28 cellular contexts compared by ENCODE assay signal in the genomic region with DNA sequence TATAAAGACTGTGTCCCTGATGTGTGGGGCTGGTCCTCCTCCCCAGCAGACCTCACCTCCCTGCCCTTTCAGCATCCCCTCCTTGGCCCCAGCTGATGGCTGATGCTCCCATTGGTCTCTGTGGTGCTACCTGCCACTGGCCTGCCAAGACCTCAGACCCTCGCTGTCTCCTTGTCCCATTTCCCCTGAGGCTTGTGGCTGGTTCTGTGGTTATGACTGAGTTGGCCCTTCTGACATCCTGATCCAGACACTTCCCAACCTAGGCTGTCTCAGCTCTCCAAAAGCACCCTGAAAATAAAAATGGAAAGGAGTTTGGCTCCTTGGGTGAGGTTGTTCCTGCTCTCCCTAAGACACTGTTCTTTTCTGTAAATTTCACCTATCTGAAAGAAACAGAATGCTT.
DNase-seq lines count a peak whose midpoint lies in the region; ATAC-seq and TF ChIP-seq lines count a peak whose summit lies in the region.
"Had no signal": no experiment of that assay in that cellular context is flagged by ENCODE, and none has a peak within 500 bp of the region (broad histone marks: within the 10 kb centered on the region; RNA-seq: fewer than 3 reads in every experiment).

No MANE protein-coding gene starts in this region.

- intact Hi-C loops in dorsolateral prefrontal cortex (cut with DNase I): no loop called here

- peaks cover 0 to 10% (median 0%) of the 10 kb centered on the region in 3 donors for H3K4me1 ChIP-seq in skeletal muscle tissue (ENCODE audit: control insufficient read depth in 3 of 3, insufficient read depth in 3 of 3, low read length in 3 of 3)
- H3K4me1 ChIP-seq: foreskin keratinocyte, psoas muscle had no signal

- TF ChIP-seq CTCF in AG04450 (IDR thresholded peaks at IDR 0.05; ENCODE audit: low read depth, low read length): no peak
- TF ChIP-seq CTCF in HL-60 (IDR thresholded peaks at IDR 0.05; ENCODE audit: insufficient read depth, low read length): no peak
- no peak for TF ChIP-seq CTCF in dorsolateral prefrontal cortex (IDR thresholded peaks at IDR 0.05 in 54 of 56, conservative IDR thresholded peaks at IDR 0.05 in 2 of 56; ENCODE audit: low read depth in 1 of 56, partially characterized antibody in 56 of 56)

- H3K27me3 ChIP-seq in AG04450 (ENCODE audit: control insufficient read depth, insufficient read depth, low read length): no peaks in the 10 kb centered on the region
- H3K27me3 ChIP-seq in HL-60 (ENCODE audit: insufficient read depth, poor library complexity, severe bottlenecking): no peaks in the 10 kb centered on the region
- no peaks in the 10 kb centered on the region for H3K27me3 ChIP-seq in dorsolateral prefrontal cortex
- H3K27me3 ChIP-seq in skeletal muscle tissue (ENCODE audit: control insufficient read depth in 3 of 3, insufficient read depth in 3 of 3, low read length in 3 of 3): peaks cover 0 to 4% (median 0%) of the 10 kb centered on the region in 3 donors
- H3K27me3 ChIP-seq: foreskin keratinocyte, thyroid gland had no signal

- H3K9ac ChIP-seq in skeletal muscle tissue (ENCODE audit: low read depth in 1 of 3, low read length in 3 of 3): no peak overlapping the region

- H3K27ac ChIP-seq in AG04450 (ENCODE audit: low read depth, low read length) (peak overlapping the region; percentile 79), HL-60 (replicated peaks) (peak overlapping the region; percentile 3; the same call in 1 of the 2 replicates), dorsolateral prefrontal cortex (peak overlapping the region in 54 of 59 donors; percentile 2 to 93 (median 81)), skeletal muscle tissue (ENCODE audit: low read depth, low read length) (peak overlapping the region; percentile 28)
- H3K27ac ChIP-seq: foreskin keratinocyte, psoas muscle had no signal

- CTCF ChIA-PET in AG04450 (lab: Charles Lee): interaction anchor here (0.8 kb wide), 1 partner anchor 56 kb away, joined by 3 read pairs; no protein-coding TSS in a partner anchor

- no peak for DNase-seq in AG04450 (ENCODE audit: low read depth, low spot score)
- DNase-seq in HL-60 (ENCODE audit: low read depth in 1 of 2, low spot score in 1 of 2): no peak
- DNase-seq in dorsolateral prefrontal cortex: no peak
- DNase-seq in SKM-1 treated with dmso at 0.1 percent for 144 hours (lab: John Stamatoyannopoulos, UW; ENCODE audit: unreplicated experiment): no peak
- DNase-seq in NCI-H1417 (lab: John Stamatoyannopoulos, UW): no peak
- DNase-seq: activated CD4-positive, CD25-positive, alpha-beta regulatory T cell treated with anti-CD3 and anti-CD28 coated beads, Interleukin-2, amount 50 U/mL, for 72 hours; activated CD8-positive, alpha-beta T cell treated with anti-CD3 and anti-CD28 coated beads, Interleukin-2, amount 10 ng/mL, durations not matched to agents 7 days and 5 days; activated naive CD4-positive, alpha-beta T cell treated with Interleukin-2 at 50 U/mL for 16 hours; activated T-cell treated with anti-CD3 and anti-CD28 coated beads, Interleukin-2, amount 50 U/mL, for 24 hours; cerebellar nuclear complex; effector CD4-positive, alpha-beta T cell; foreskin keratinocyte; KBM-7; left ventricle myocardium superior; NCI-H1048; NCI-H2029; PC-3; psoas muscle; SHP77 treated with DMSO at 0.1 percent for 48 hours; small intestine; stimulated activated CD4-positive, alpha-beta T cell treated with anti-CD3 and anti-CD28 coated beads, Interleukin-2, amount 100 ng/mL, for 24 hours; stimulated activated naive B cell treated with anti-CD40 and anti-IgM and Interleukin-4, amounts not matched to agents 10 μg/mL and 1 μg/mL and 100 μg/mL, for 72 hours; T-cell had no signal

- H3K4me3 ChIP-seq in AG04450 (ENCODE audit: low read depth, low read length) (no peak overlapping the region), HL-60 (replicated peaks; ENCODE audit: insufficient read depth, low read length) (no peak overlapping the region), dorsolateral prefrontal cortex (peak overlapping the region in 3 of 59 donors; percentile 20 to 53 (median 52)), skeletal muscle tissue (ENCODE audit: low read length in 3 of 3) (no peak overlapping the region)
- H3K4me3 ChIP-seq: psoas muscle, thyroid gland had no signal

- POLR2A ChIA-PET in AG04450 (lab: Yijun Ruan, JAX): no interaction called here

- ATAC-seq in HG03095 (IDR thresholded peaks at IDR 0.05; ENCODE audit: unreplicated experiment) (no peak), HG02981 (IDR thresholded peaks at IDR 0.05; ENCODE audit: unreplicated experiment) (no peak)
- ATAC-seq: activated CD8-positive, alpha-beta T cell treated with anti-CD3 and anti-CD28 coated beads, Interleukin-2, amount 10 ng/mL, durations not matched to agents 7 days and 5 days; foreskin keratinocyte; HCT116; left ventricle myocardium superior; stimulated activated naive B cell treated with anti-CD40 and anti-IgM and Interleukin-4, amounts not matched to agents 10 μg/mL and 1 μg/mL and 100 μg/mL, for 72 hours; T-cell had no signal

- no peaks in the 10 kb centered on the region for H3K36me3 ChIP-seq in skeletal muscle tissue (ENCODE audit: control insufficient read depth in 3 of 3, insufficient read depth in 3 of 3, low read length in 3 of 3)
- H3K36me3 ChIP-seq: thyroid gland had no signal

- H3K9me3 ChIP-seq in AG04450 (ENCODE audit: control insufficient read depth, insufficient read depth, low read length) (peaks cover 6% of the 10 kb centered on the region), skeletal muscle tissue (ENCODE audit: control insufficient read depth in 3 of 3, low read length in 3 of 3) (no peaks in the 10 kb centered on the region)
- H3K9me3 ChIP-seq: thyroid gland had no signal

Comparison
In these comparisons a context has a peak if more than half of its experiments do, and no peak if none do; other contexts are left out.
1. H3K27ac ChIP-seq: peak in every context shown above with its lines; median percentile 81 in dorsolateral prefrontal cortex; 79 in AG04450; 28 in skeletal muscle tissue; 3 in HL-60.